In the genomic region with DNA sequence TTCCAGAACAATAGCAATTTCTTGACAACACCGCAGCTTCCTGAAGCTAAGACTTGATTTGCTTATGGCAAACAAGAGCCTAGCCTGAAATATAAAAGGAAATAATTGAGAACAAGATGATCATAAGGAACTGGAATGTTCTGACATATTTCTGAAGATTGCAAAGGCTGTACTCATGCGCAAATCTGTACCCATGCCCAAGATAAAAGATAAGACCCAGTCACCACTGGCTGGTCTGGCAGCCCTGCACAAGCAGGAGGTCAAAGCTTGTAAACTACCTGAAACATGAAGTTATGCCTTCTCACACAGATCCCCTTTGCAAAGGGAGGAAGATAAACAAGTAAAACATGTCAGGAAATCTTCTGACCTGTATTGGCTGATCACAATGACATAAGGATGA, we compare ENCODE assay signal across 27 cellular contexts.
"Had no signal": no experiment of that assay in that cellular context is flagged by ENCODE, and none has a peak within 500 bp of the region (broad histone marks: within the 10 kb centered on the region; RNA-seq: fewer than 3 reads in every experiment).

No MANE protein-coding gene starts in this region.

- H3K27ac ChIP-seq: cardiac muscle cell, SJCRH30, SK-N-MC had no signal

- ATAC-seq: activated CD8-positive, alpha-beta memory T cell treated with anti-CD3 and anti-CD28 coated beads, Interleukin-2, amount 10 ng/mL, durations not matched to agents 7 days and 5 days; activated naive CD8-positive, alpha-beta T cell treated with anti-CD3 and anti-CD28 coated beads, Interleukin-2, amount 50 U/mL, for 24 hours; Panc1 had no signal

- H3K27ac Mint-ChIP-seq: activated CD4-positive, alpha-beta memory T cell treated with anti-CD3 and anti-CD28 coated beads, Interleukin-2, amount 10 ng/mL, durations not matched to agents 7 days and 5 days; activated CD8-positive, alpha-beta memory T cell treated with anti-CD3 and anti-CD28 coated beads, Interleukin-2, amount 10 ng/mL, durations not matched to agents 7 days and 5 days; activated naive CD4-positive, alpha-beta T cell treated with anti-CD3 and anti-CD28 coated beads, Interleukin-2, amount 10 ng/mL, durations not matched to agents 7 days and 5 days; activated naive CD8-positive, alpha-beta T cell; activated naive CD8-positive, alpha-beta T cell treated with anti-CD3 and anti-CD28 coated beads, Interleukin-2, amount 50 U/mL, for 24 hours had no signal

- H3K36me3 ChIP-seq: cardiac muscle cell, SJCRH30 had no signal

- H3K4me1 Mint-ChIP-seq: activated CD4-positive, alpha-beta memory T cell treated with anti-CD3 and anti-CD28 coated beads, Interleukin-2, amount 10 ng/mL, durations not matched to agents 7 days and 5 days; activated CD8-positive, alpha-beta memory T cell treated with anti-CD3 and anti-CD28 coated beads, Interleukin-2, amount 10 ng/mL, durations not matched to agents 7 days and 5 days; activated naive CD4-positive, alpha-beta T cell treated with anti-CD3 and anti-CD28 coated beads, Interleukin-2, amount 10 ng/mL, durations not matched to agents 7 days and 5 days; activated naive CD8-positive, alpha-beta T cell treated with anti-CD3 and anti-CD28 coated beads, Interleukin-2, amount 50 U/mL, for 24 hours; central memory CD8-positive, alpha-beta T cell had no signal

- H3K27me3 Mint-ChIP-seq: activated naive CD4-positive, alpha-beta T cell treated with anti-CD3 and anti-CD28 coated beads, Interleukin-2, amount 10 ng/mL, durations not matched to agents 7 days and 5 days had no signal

- H3K36me3 Mint-ChIP-seq: activated CD8-positive, alpha-beta memory T cell treated with anti-CD3 and anti-CD28 coated beads, Interleukin-2, amount 10 ng/mL, durations not matched to agents 7 days and 5 days; activated naive CD4-positive, alpha-beta T cell treated with anti-CD3 and anti-CD28 coated beads, Interleukin-2, amount 10 ng/mL, durations not matched to agents 7 days and 5 days; activated naive CD8-positive, alpha-beta T cell had no signal

- DNase-seq: activated CD4-positive, alpha-beta memory T cell treated with anti-CD3 and anti-CD28 coated beads, Interleukin-2, amount 10 ng/mL, durations not matched to agents 7 days and 5 days; activated CD4-positive, alpha-beta T cell treated with anti-CD3 and anti-CD28 coated beads, Interleukin-2, amount 50 U/mL, for 1 hour; activated CD8-positive, alpha-beta memory T cell treated with anti-CD3 and anti-CD28 coated beads for 24 hours; activated CD8-positive, alpha-beta memory T cell treated with anti-CD3 and anti-CD28 coated beads, Interleukin-2, amount 10 ng/mL, durations not matched to agents 7 days and 5 days; activated CD8-positive, alpha-beta memory T cell treated with anti-CD3 and anti-CD28 coated beads, Interleukin-2, amount 50 U/mL, for 48 hours; activated effector memory CD4-positive, alpha-beta T cell treated with Interleukin-2 at 50 U/mL for 16 hours; activated naive CD4-positive, alpha-beta T cell treated with anti-CD3 and anti-CD28 coated beads, Interleukin-2, amount 10 ng/mL, durations not matched to agents 7 days and 5 days; activated naive CD8-positive, alpha-beta T cell treated with anti-CD3 and anti-CD28 coated beads, Interleukin-2, amount 50 U/mL, for 24 hours; activated T-cell treated with anti-CD3 and anti-CD28 coated beads, Interleukin-2, amount 50 U/mL, for 48 hours; amniotic stem cell; aorta; Kasumi-1; KBM-7; MV-4-11; NCI-H1092; NCI-H1436 treated with DMSO at 0.1 percent for 48 hours; NCI-H1694 treated with DMSO at 0.1 percent for 48 hours; NCI-H2029; NCI-H524 treated with DMSO at 0.1 percent for 48 hours; SHP77; SJCRH30; T1000 had no signal

- H3K27me3 ChIP-seq: cardiac muscle cell, SJCRH30 had no signal

- H3K4me3 Mint-ChIP-seq: activated CD4-positive, alpha-beta memory T cell treated with anti-CD3 and anti-CD28 coated beads, Interleukin-2, amount 10 ng/mL, durations not matched to agents 7 days and 5 days; activated CD8-positive, alpha-beta memory T cell treated with anti-CD3 and anti-CD28 coated beads, Interleukin-2, amount 10 ng/mL, durations not matched to agents 7 days and 5 days; activated naive CD4-positive, alpha-beta T cell treated with anti-CD3 and anti-CD28 coated beads, Interleukin-2, amount 10 ng/mL, durations not matched to agents 7 days and 5 days; activated naive CD8-positive, alpha-beta T cell; activated naive CD8-positive, alpha-beta T cell treated with anti-CD3 and anti-CD28 coated beads, Interleukin-2, amount 50 U/mL, for 24 hours; central memory CD8-positive, alpha-beta T cell had no signal

- H3K4me3 ChIP-seq: cardiac muscle cell, SJCRH30, SK-N-MC had no signal

- H3K4me1 ChIP-seq: SJCRH30 had no signal
